Comparison of ENCODE assay signal across 21 cellular contexts in the genomic region with DNA sequence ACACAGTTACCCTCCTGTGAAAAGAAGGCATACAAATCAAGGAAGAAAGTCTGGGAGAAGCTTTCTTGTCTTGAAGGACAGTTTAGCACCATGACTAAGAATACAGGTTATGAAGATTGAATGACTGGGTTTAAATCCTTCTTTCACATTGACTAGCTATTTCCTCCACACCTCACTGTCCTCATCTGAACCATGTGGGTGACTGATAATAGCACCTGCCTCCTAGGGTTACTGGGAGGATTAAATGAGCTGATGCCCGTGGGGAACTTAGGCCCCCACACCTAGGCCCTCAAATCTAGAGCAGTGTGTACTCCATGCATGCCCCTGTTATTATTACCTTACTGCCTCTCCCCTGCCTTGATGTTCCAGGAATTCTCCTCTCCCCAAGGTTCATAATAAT.
"Had no signal": no experiment of that assay in that cellular context is flagged by ENCODE, and none has a peak within 500 bp of the region (broad histone marks: within the 10 kb centered on the region; RNA-seq: fewer than 3 reads in every experiment).

No MANE protein-coding gene starts in this region.

- H3K27ac Mint-ChIP-seq: brain; mesothelial cell of epicardium; naive thymus-derived CD8-positive, alpha-beta T cell; neural progenitor cell; stimulated activated naive CD8-positive, alpha-beta T cell treated with anti-CD3 and anti-CD28 coated beads, Interleukin-15, Interleukin-2, amounts not matched to agents 100 ng/mL and 50 ng/mL, for 24 hours had no signal

- H3K36me3 ChIP-seq: esophagus squamous epithelium, gastrocnemius medialis, neural progenitor cell, tibial artery had no signal

- H3K4me2 ChIP-seq: neural progenitor cell had no signal

- H2AFZ ChIP-seq: neural progenitor cell had no signal

- DNase-seq: activated CD4-positive, alpha-beta T cell treated with anti-CD3 and anti-CD28 coated beads, Interleukin-2, amount 50 U/mL, for 1 hour; activated CD8-positive, alpha-beta memory T cell treated with anti-CD3 and anti-CD28 coated beads for 24 hours; activated CD8-positive, alpha-beta memory T cell treated with anti-CD3 and anti-CD28 coated beads, Interleukin-2, amount 50 U/mL, for 4 hours; activated effector memory CD4-positive, alpha-beta T cell treated with anti-CD3 and anti-CD28 coated beads, Interleukin-2, amount 50 U/mL, for 16 hours; activated naive CD4-positive, alpha-beta T cell treated with anti-CD3 and anti-CD28 coated beads, Interleukin-2, amount 50 U/mL, for 16 hours; activated T-cell treated with anti-CD3 and anti-CD28 coated beads, Interleukin-2, amount 50 U/mL, for 4 hours; anterior cingulate cortex; effector CD4-positive, alpha-beta T cell; esophagus squamous epithelium; gastrocnemius medialis; hippocampal formation; left ventricle myocardium superior; mammary epithelial cell; naive thymus-derived CD8-positive, alpha-beta T cell; retina; stimulated activated CD4-positive, alpha-beta T cell treated with anti-CD3 and anti-CD28 coated beads, Interleukin-2, amount 100 ng/mL, for 48 hours; tibial artery had no signal

- H3K27ac ChIP-seq: esophagus squamous epithelium, gastrocnemius medialis, neural progenitor cell, tibial artery had no signal

- ATAC-seq: gastrocnemius medialis, left ventricle myocardium superior had no signal

- H3K9me3 Mint-ChIP-seq: activated T-cell treated with anti-CD3 and anti-CD28 coated beads, Interleukin-2, amount 50 U/mL, for 4 hours; neural progenitor cell; stimulated activated naive CD8-positive, alpha-beta T cell treated with anti-CD3 and anti-CD28 coated beads, Interleukin-15, Interleukin-2, amounts not matched to agents 100 ng/mL and 50 ng/mL, for 24 hours had no signal

- H3K9ac ChIP-seq: neural progenitor cell had no signal

- H3K4me3 Mint-ChIP-seq: activated T-cell treated with anti-CD3 and anti-CD28 coated beads, Interleukin-2, amount 50 U/mL, for 4 hours; brain; mesothelial cell of epicardium; naive thymus-derived CD8-positive, alpha-beta T cell; neural progenitor cell; stimulated activated naive CD8-positive, alpha-beta T cell treated with anti-CD3 and anti-CD28 coated beads, Interleukin-15, Interleukin-2, amounts not matched to agents 100 ng/mL and 50 ng/mL, for 24 hours had no signal

- H3K4me1 ChIP-seq: esophagus squamous epithelium, gastrocnemius medialis, neural progenitor cell had no signal

- H3K9me3 ChIP-seq: esophagus squamous epithelium, gastrocnemius medialis, tibial artery had no signal

- H3K4me1 Mint-ChIP-seq: brain had no signal

- H3K4me3 ChIP-seq: esophagus squamous epithelium, gastrocnemius medialis, neural progenitor cell, tibial artery had no signal

- H3K27me3 ChIP-seq: esophagus squamous epithelium, gastrocnemius medialis, neural progenitor cell, tibial artery had no signal
